Comparison of ENCODE assay signal across 8 cellular contexts in the genomic region with DNA sequence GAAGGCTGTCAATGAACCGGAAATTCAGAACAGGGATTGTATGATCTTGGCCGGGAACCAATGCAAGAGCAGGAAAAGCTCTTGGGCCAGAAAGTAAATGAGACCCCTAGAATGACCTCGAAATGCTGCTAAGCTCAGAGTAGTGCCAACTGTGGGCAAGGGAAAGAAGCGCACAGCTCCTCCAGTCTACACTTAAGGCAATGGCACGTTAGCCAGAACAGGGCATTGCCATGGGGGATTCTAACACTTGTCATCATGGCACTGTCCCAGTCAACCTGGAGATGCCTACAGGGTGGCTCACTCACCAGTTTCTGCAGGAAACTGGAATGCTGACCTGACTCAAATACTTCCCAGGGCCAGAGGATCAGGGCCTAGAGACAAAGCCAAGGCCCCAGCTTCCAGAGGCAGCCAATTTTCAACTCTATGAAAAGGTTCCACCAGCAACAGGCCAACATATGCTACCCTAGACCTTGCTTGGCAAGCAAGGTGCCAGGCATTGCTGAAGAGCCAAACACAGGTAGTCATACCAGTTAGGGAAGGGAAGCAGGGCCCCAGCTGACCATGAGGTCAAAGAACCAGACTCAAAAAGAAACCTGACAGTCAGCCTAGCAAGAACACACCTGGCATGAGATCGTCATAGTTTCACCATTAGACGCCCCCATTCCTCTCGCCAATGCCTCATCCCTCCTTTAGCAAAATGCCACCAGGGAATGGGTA. TPM values are rescaled to one million over a fixed set of nuclear protein-coding genes. Genes with fewer than 3 reads are reported as not detected.
A peak's percentile ranks its signal among the peaks of the same experiment; 100 is the strongest.
DNase-seq lines count a peak whose midpoint lies in the region; ATAC-seq and TF ChIP-seq lines count a peak whose summit lies in the region.

No MANE protein-coding gene starts in this region.

- no peak for TF ChIP-seq POLR2A in right lobe of liver (IDR thresholded peaks at IDR 0.05)

- H3K27ac Mint-ChIP-seq in CD8-positive, alpha-beta memory T cell, result peak overlapping the region in 5 of 8 donors; percentile 47 to 70 (median 51)

- intact Hi-C loops in OCI-LY7 (cut with micrococcal nuclease; ENCODE audit: unreplicated experiment) (no loop called here), right lobe of liver (cut with DNase I) (no loop called here)

- no peaks in the 10 kb centered on the region for H3K27me3 Mint-ChIP-seq in CD8-positive, alpha-beta memory T cell

- H3K4me1 ChIP-seq in CD8-positive, alpha-beta memory T cell (ENCODE audit: insufficient read depth, low read length), result no peaks in the 10 kb centered on the region
- H3K4me1 ChIP-seq in OCI-LY7 (ENCODE audit: insufficient read depth, low read length, poor library complexity, severe bottlenecking), result peaks cover 62% of the 10 kb centered on the region
- peaks cover 0 to 21% (median 0%) of the 10 kb centered on the region in 4 donors for H3K4me1 ChIP-seq in right lobe of liver

- peak overlapping the region; percentile 25 for H3K4me2 ChIP-seq in OCI-LY7 (ENCODE audit: low read length)

- peaks cover 12% of the 10 kb centered on the region; the same call in 1 of the 2 replicates for H3K79me2 ChIP-seq in OCI-LY7 (ENCODE audit: insufficient read depth, low read depth, low read length)

- H3K9me2 ChIP-seq in OCI-LY7 (ENCODE audit: insufficient read depth, low read length), result no peaks in the 10 kb centered on the region

- peak overlapping the region; percentile 16; the same call in 1 of the 2 replicates for H2AFZ ChIP-seq in OCI-LY7 (ENCODE audit: low read length)

- POLR2A ChIA-PET in CD8-positive, alpha-beta memory T cell (lab: Charles Lee), result no interaction called here
- POLR2A ChIA-PET in OCI-LY7 (lab: Charles Lee), result interaction anchor here (0.6 to 1.6 kb wide), 5 partner anchors 8 to 90 kb away, joined by 3 to 7 read pairs (median 4); partner anchors contain the start of gene ARHGAP17

- no peaks in the 10 kb centered on the region for H3K9me3 ChIP-seq in CD8-positive, alpha-beta memory T cell (ENCODE audit: low read length)
- H3K9me3 ChIP-seq in OCI-LY7 (ENCODE audit: low read length) (peaks cover 11% of the 10 kb centered on the region; the same call in 1 of the 2 replicates), right lobe of liver (no peaks in the 10 kb centered on the region)

- no peak overlapping the region for H3K27ac ChIP-seq in CD8-positive, alpha-beta memory T cell (ENCODE audit: low read depth, low read length)
- H3K27ac ChIP-seq in OCI-LY7 (ENCODE audit: low read depth, low read length, poor library complexity, severe bottlenecking) (peak overlapping the region; percentile 21), right lobe of liver (peak overlapping the region; percentile 4 to 59 (median 40))

- peaks cover 14% of the 10 kb centered on the region for H3K36me3 ChIP-seq in CD8-positive, alpha-beta memory T cell (ENCODE audit: insufficient read depth, low read length)
- peaks cover 11% of the 10 kb centered on the region for H3K36me3 ChIP-seq in OCI-LY7 (ENCODE audit: insufficient read depth, low read length)
- H3K36me3 ChIP-seq in right lobe of liver, result no peaks in the 10 kb centered on the region

- CTCF ChIA-PET in CD8-positive, alpha-beta memory T cell (lab: Charles Lee), result no interaction called here
- CTCF ChIA-PET in OCI-LY7 (lab: Charles Lee; ENCODE audit: unreplicated experiment), result interaction anchor here (1.3 kb wide), 1 partner anchor 8 kb away, joined by 6 read pairs; no protein-coding TSS in a partner anchor

- H3K36me3 Mint-ChIP-seq in CD8-positive, alpha-beta memory T cell, result peaks cover 5 to 37% (median 16%) of the 10 kb centered on the region in 3 donors

- WGBS in right lobe of liver (ENCODE audit: insufficient coverage, low coverage, low lambda C conversion rate, missing lambda C conversion rate), result 51% methylated on average over 6 of the region's 8 CpGs

- peak; percentile 50 for ATAC-seq in GM21447 (IDR thresholded peaks at IDR 0.05; ENCODE audit: unreplicated experiment)
- peak; percentile 23 to 52 (median 34) for ATAC-seq in right lobe of liver
- no peak for ATAC-seq in HG03521 (IDR thresholded peaks at IDR 0.05; ENCODE audit: unreplicated experiment)

- peaks cover 23 to 65% (median 50%) of the 10 kb centered on the region in 3 donors for H3K4me1 Mint-ChIP-seq in CD8-positive, alpha-beta memory T cell

- H4K20me1 ChIP-seq in OCI-LY7 (ENCODE audit: insufficient read depth, low read length), result no peaks in the 10 kb centered on the region

- TF ChIP-seq CTCF in OCI-LY7 (conservative IDR thresholded peaks at IDR 0.05; ENCODE audit: low read length) (no peak), right lobe of liver (IDR thresholded peaks at IDR 0.05) (no peak)

- no TSS peak for BruUV-seq in OCI-LY7 (replicated peaks; lab: Mats Ljungman, UMichigan)

- DNase-seq in CD8-positive, alpha-beta memory T cell, result no peak
- peak; percentile 43 for DNase-seq in OCI-LY7 (ENCODE audit: low spot score)
- DNase-seq in right lobe of liver, result peak in 1 of 3 donors; percentile 46
- DNase-seq in GF-D8 (lab: John Stamatoyannopoulos, UW), result no peak
- no peak for DNase-seq in putamen (ENCODE audit: low spot score)
- DNase-seq in hypothalamus (lab: John Stamatoyannopoulos, UW), result no peak

- H3K4me3 Mint-ChIP-seq in CD8-positive, alpha-beta memory T cell, result no peak overlapping the region

- H3K4me3 ChIP-seq in CD8-positive, alpha-beta memory T cell (ENCODE audit: low read length), result no peak overlapping the region
- H3K4me3 ChIP-seq in OCI-LY7 (ENCODE audit: low read depth, low read length, poor library complexity, severe bottlenecking) (no peak overlapping the region), right lobe of liver (no peak overlapping the region)

- no peaks in the 10 kb centered on the region for H3K9me3 Mint-ChIP-seq in CD8-positive, alpha-beta memory T cell

- no peaks in the 10 kb centered on the region for H3K27me3 ChIP-seq in CD8-positive, alpha-beta memory T cell (ENCODE audit: insufficient read depth, low read length, poor library complexity, severe bottlenecking)
- no peaks in the 10 kb centered on the region for H3K27me3 ChIP-seq in right lobe of liver

RNA-seq across cellular contexts. Expression of gene ARHGAP17, which starts 34.9 kb away (rescaled TPM):
- 10 to 100 TPM; 52.6 to 58.5 TPM for total RNA-seq in CD8-positive, alpha-beta memory T cell
- 41.7 TPM for polyA plus RNA-seq in CD8-positive, alpha-beta memory T cell
- total RNA-seq in OCI-LY7 (2014; rRNA removed; shearing (Covaris generic)), result 31.4 and 37.1 TPM in 2 replicates
- 89.3 and 95.1 TPM in 2 replicates for total RNA-seq in OCI-LY7 (2022)
- total RNA-seq in right lobe of liver, result 10 to 100 TPM; 20.9 to 33.9 (median 26.3) TPM
